Comparison of ENCODE assay signal across 11 cellular contexts in the genomic region with DNA sequence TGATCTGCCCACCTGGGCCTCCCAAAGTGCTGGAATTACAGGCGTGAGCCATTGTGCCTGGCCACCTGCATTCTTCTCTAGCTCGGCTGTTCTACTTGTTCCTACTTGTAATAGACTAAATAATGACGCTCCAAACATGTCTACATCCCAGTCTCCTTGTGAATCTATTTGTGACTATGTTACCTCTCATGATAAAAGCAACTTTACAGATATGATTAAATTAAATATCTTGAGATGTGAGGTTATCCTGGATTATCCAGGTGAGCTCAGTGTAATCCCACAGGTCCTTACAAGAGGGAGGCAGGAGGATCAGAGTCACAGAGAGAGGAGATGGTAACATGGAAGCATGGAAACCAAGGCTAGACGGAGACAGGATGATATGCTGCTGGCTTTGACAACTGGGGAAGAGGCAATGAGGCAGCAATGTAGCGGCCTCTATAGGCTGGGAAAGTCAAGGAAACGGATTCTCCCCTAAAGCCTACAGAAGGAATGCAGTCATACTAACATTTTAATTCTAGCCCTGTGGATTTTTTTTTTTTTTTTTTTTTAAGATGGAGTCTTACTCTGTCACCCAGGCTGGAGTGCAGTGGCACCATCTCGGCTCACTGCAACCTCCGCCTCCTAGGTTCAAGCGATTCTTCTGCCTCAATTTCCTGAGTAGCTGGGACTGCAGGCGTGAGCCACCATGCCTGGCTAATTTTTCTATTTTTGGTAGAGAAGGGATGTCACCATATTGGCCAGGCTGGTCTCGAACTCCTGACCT. TPM values are rescaled to one million over a fixed set of nuclear protein-coding genes. Genes with fewer than 3 reads are reported as not detected.
A peak's percentile ranks its signal among the peaks of the same experiment; 100 is the strongest.
DNase-seq lines count a peak whose midpoint lies in the region; ATAC-seq and TF ChIP-seq lines count a peak whose summit lies in the region.
"Had no signal": no experiment of that assay in that cellular context is flagged by ENCODE, and none has a peak within 500 bp of the region (broad histone marks: within the 10 kb centered on the region; RNA-seq: fewer than 3 reads in every experiment).

No MANE protein-coding gene starts in this region.

- no peak overlapping the region for H3K27ac Mint-ChIP-seq in chondrocyte (ENCODE audit: unreplicated experiment)

- peak; percentile 16 for DNase-seq in NCI-H2171 treated with DMSO at 0.1 percent for 48 hours (lab: John Stamatoyannopoulos, UW)
- DNase-seq in NCI-H2171 (lab: John Stamatoyannopoulos, UW): no peak
- DNase-seq in NCI-H2227 treated with DMSO at 0.1 percent for 48 hours (lab: John Stamatoyannopoulos, UW): peak; percentile 47
- DNase-seq in chondrocyte (ENCODE audit: low spot score): no peak
- no peak for DNase-seq in osteoblast (ENCODE audit: insufficient read length, low spot score, missing footprints)
- no peak for DNase-seq in HAP-1 (ENCODE audit: low spot score in 2 of 2)
- no peak for DNase-seq in 8988T
- DNase-seq: activated T-cell treated with anti-CD3 and anti-CD28 coated beads for 4 hours had no signal

- H3K27me3 ChIP-seq in osteoblast (ENCODE audit: insufficient read depth, low read length) (no peaks in the 10 kb centered on the region), HAP-1 (ENCODE audit: low read depth) (no peaks in the 10 kb centered on the region)

- no peaks in the 10 kb centered on the region for H3K79me2 ChIP-seq in osteoblast (ENCODE audit: insufficient read depth, low read length)

- TF ChIP-seq CTCF in chondrocyte (IDR thresholded peaks at IDR 0.05): peak; percentile 66
- TF ChIP-seq CTCF in osteoblast (IDR thresholded peaks at IDR 0.05; ENCODE audit: extremely low read depth, low read depth, low read length): peak; percentile 56

- in situ Hi-C loops in HAP-1 (cut with MboI; ENCODE audit: low sequenced_read_pairs): no loop called here

- no peaks in the 10 kb centered on the region for H4K20me1 ChIP-seq in osteoblast (ENCODE audit: insufficient read depth, low read length)

- H3K4me2 ChIP-seq in osteoblast (ENCODE audit: insufficient read depth, low read length): no peak overlapping the region
- H3K4me2 ChIP-seq: KMS-11 had no signal

- H3K4me1 ChIP-seq in osteoblast (ENCODE audit: insufficient read depth, low read length) (peaks cover 23% of the 10 kb centered on the region), HAP-1 (peaks cover 13% of the 10 kb centered on the region)

- H3K36me3 ChIP-seq in osteoblast (ENCODE audit: insufficient read depth, low read length): no peaks in the 10 kb centered on the region
- no peaks in the 10 kb centered on the region for H3K36me3 ChIP-seq in HAP-1 (replicated peaks)

- no peak overlapping the region for H3K27ac ChIP-seq in osteoblast (ENCODE audit: low read depth, low read length)
- H3K27ac ChIP-seq: KMS-11 had no signal

- H3K9me3 ChIP-seq in osteoblast (ENCODE audit: low read depth, low read length): no peaks in the 10 kb centered on the region
- H3K9me3 ChIP-seq in HAP-1: no peaks in the 10 kb centered on the region
- H3K9me3 ChIP-seq: mucosa of descending colon had no signal

- no peak overlapping the region for H2AFZ ChIP-seq in osteoblast (ENCODE audit: low read length)

- H3K4me1 Mint-ChIP-seq in chondrocyte (ENCODE audit: low read depth): peaks cover 36% of the 10 kb centered on the region

- H3K4me3 Mint-ChIP-seq in chondrocyte (ENCODE audit: unreplicated experiment): no peak overlapping the region

- H3K36me3 Mint-ChIP-seq in chondrocyte (ENCODE audit: low read depth): no peaks in the 10 kb centered on the region

- no peak overlapping the region for H3K4me3 ChIP-seq in osteoblast (ENCODE audit: insufficient read depth, low read length)
- H3K4me3 ChIP-seq in HAP-1: no peak overlapping the region
- H3K4me3 ChIP-seq: mucosa of descending colon had no signal

- no peak for ATAC-seq in GM21825 (IDR thresholded peaks at IDR 0.05; ENCODE audit: unreplicated experiment)
- ATAC-seq: mucosa of descending colon had no signal

- H3K9me3 Mint-ChIP-seq in chondrocyte (ENCODE audit: low read depth): no peaks in the 10 kb centered on the region

- H3K27me3 Mint-ChIP-seq in chondrocyte (ENCODE audit: low read depth): no peaks in the 10 kb centered on the region

RNA-seq across cellular contexts. Expression of a gene that starts 5.0 kb away (rescaled TPM):
- total RNA-seq in chondrocyte (444 to 599 TPM (median 593 TPM) in 3 replicates), osteoblast (215 and 228 TPM in 2 replicates)

RNA-seq across cellular contexts. Expression of a gene that starts 11.3 kb away (rescaled TPM):
- total RNA-seq in chondrocyte (916 to 959 TPM (median 937 TPM) in 3 replicates), osteoblast (821 and 1,095 TPM in 2 replicates)

RNA-seq across cellular contexts. Expression of a gene that starts 39.7 kb away (rescaled TPM):
- 8.3 to 13.5 TPM (median 11.8 TPM) in 3 replicates for total RNA-seq in chondrocyte
- 10.3 and 10.9 TPM in 2 replicates for total RNA-seq in osteoblast

Comparison
In these comparisons a context has a peak if more than half of its experiments do, and no peak if none do; other contexts are left out.
1. DNase-seq: peak in NCI-H2171 treated with DMSO at 0.1 percent for 48 hours (single experiment) and NCI-H2227 treated with DMSO at 0.1 percent for 48 hours (single experiment); none in NCI-H2171 (single experiment), chondrocyte (single experiment), osteoblast (single experiment), HAP-1 (0 of 2) and 8988T (single experiment).